ENCODE assay signal across 1 cellular context in the genomic region with DNA sequence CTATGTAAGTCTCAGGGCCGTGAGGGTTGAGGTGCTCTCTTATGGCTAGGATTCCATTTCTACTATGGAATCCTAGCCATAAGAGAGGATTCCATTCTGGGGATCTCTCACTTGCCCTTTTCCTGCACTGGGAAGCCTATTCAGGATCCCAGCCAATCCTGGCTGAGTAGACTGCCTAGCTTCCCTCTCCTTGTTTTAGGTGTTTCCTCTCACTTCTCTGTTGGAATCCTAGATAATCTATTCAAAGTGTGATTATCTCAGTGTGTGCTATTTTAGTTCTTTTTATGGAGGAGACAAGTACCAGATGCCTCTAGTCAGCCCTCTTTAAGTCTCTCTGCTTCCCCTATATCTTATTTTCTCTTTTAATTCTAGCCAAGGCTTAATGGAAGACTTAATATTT.
TF ChIP-seq lines count a peak whose summit lies in the region.

No MANE protein-coding gene starts in this region.

TF ChIP-seq in neural cell, 6 proteins besides CTCF, POLR2A, EP300 and RAD21 (continued from another document):
- TF ChIP-seq MXI1 (conservative IDR thresholded peaks at IDR 0.05; ENCODE audit: poor library complexity, severe bottlenecking): no peak
- TF ChIP-seq, protein P1, sequence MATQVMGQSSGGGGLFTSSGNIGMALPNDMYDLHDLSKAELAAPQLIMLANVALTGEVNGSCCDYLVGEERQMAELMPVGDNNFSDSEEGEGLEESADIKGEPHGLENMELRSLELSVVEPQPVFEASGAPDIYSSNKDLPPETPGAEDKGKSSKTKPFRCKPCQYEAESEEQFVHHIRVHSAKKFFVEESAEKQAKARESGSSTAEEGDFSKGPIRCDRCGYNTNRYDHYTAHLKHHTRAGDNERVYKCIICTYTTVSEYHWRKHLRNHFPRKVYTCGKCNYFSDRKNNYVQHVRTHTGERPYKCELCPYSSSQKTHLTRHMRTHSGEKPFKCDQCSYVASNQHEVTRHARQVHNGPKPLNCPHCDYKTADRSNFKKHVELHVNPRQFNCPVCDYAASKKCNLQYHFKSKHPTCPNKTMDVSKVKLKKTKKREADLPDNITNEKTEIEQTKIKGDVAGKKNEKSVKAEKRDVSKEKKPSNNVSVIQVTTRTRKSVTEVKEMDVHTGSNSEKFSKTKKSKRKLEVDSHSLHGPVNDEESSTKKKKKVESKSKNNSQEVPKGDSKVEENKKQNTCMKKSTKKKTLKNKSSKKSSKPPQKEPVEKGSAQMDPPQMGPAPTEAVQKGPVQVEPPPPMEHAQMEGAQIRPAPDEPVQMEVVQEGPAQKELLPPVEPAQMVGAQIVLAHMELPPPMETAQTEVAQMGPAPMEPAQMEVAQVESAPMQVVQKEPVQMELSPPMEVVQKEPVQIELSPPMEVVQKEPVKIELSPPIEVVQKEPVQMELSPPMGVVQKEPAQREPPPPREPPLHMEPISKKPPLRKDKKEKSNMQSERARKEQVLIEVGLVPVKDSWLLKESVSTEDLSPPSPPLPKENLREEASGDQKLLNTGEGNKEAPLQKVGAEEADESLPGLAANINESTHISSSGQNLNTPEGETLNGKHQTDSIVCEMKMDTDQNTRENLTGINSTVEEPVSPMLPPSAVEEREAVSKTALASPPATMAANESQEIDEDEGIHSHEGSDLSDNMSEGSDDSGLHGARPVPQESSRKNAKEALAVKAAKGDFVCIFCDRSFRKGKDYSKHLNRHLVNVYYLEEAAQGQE (IDR thresholded peaks at IDR 0.05; ENCODE audit: borderline replicate concordance): no peak
- no peak for TF ChIP-seq SMC3 (conservative IDR thresholded peaks at IDR 0.05; ENCODE audit: poor library complexity)
- no peak for TF ChIP-seq POLR2AphosphoS5 (IDR thresholded peaks at IDR 0.05)
